31 cellular contexts compared by ENCODE assay signal in genomic region chr3:145959457-145960088, GRCh38.
A peak's percentile ranks its signal among the peaks of the same experiment; 100 is the strongest.
DNase-seq lines count a peak whose midpoint lies in the region; ATAC-seq, FAIRE-seq and TF ChIP-seq lines count a peak whose summit lies in the region.
"Had no signal": no experiment of that assay in that cellular context is flagged by ENCODE, and none has a peak within 500 bp of the region (broad histone marks: within the 10 kb centered on the region; RNA-seq: fewer than 3 reads in every experiment).

No MANE protein-coding gene starts in this region.

- TF ChIP-seq CTCF in SK-N-SH (IDR thresholded peaks at IDR 0.05), result no peak
- TF ChIP-seq CTCF in astrocyte (IDR thresholded peaks at IDR 0.05; ENCODE audit: insufficient read depth, low read depth, low read length), result no peak

- DNase-seq in SK-N-SH (no peak), astrocyte (ENCODE audit: low read depth) (peak; percentile 10), immature natural killer cell (no peak), superior temporal gyrus (ENCODE audit: extremely low spot score) (no peak)
- no peak for DNase-seq in stimulated activated CD4-positive, alpha-beta T cell treated with anti-CD3 and anti-CD28 coated beads, Interleukin-4, amount 100 ng/mL, for 4 hours
- DNase-seq: activated CD4-positive, alpha-beta memory T cell treated with anti-CD3 and anti-CD28 coated beads, Interleukin-2, amount 10 ng/mL, durations not matched to agents 7 days and 5 days; activated CD4-positive, CD25-positive, alpha-beta regulatory T cell treated with anti-CD3 and anti-CD28 coated beads, Interleukin-2, amount 50 U/mL, for 72 hours; activated CD8-positive, alpha-beta memory T cell treated with anti-CD3 and anti-CD28 coated beads, Interleukin-2, amount 50 U/mL, for 48 hours; caudate nucleus; endodermal cell; H9; left ventricle myocardium inferior; naive thymus-derived CD4-positive, alpha-beta T cell; NCI-H1105; NCI-H187 treated with DMSO at 0.1 percent for 48 hours; NCI-H524 treated with DMSO at 0.1 percent for 48 hours; RPMI8226; T-helper 17 cell had no signal

- no peak for TF ChIP-seq RAD21 in SK-N-SH (IDR thresholded peaks at IDR 0.05; ENCODE audit: low read length)

- H3K9me3 ChIP-seq in SK-N-SH (no peaks in the 10 kb centered on the region), astrocyte (ENCODE audit: insufficient read depth, low read depth, low read length) (no peaks in the 10 kb centered on the region)
- H3K9me3 ChIP-seq: esophagus muscularis mucosa, left ventricle myocardium inferior, vagina had no signal

- H2AFZ ChIP-seq in SK-N-SH (ENCODE audit: low read depth) (no peak overlapping the region), astrocyte (ENCODE audit: low read depth, low read length) (no peak overlapping the region)

- H3K27me3 Mint-ChIP-seq in astrocyte (ENCODE audit: low read depth, unreplicated experiment) (no peaks in the 10 kb centered on the region), immature natural killer cell (ENCODE audit: low read depth in 3 of 3) (no peaks in the 10 kb centered on the region)
- H3K27me3 Mint-ChIP-seq: activated CD4-positive, alpha-beta memory T cell treated with anti-CD3 and anti-CD28 coated beads, Interleukin-2, amount 10 ng/mL, durations not matched to agents 7 days and 5 days; activated naive CD4-positive, alpha-beta T cell treated with anti-CD3 and anti-CD28 coated beads, Interleukin-2, amount 50 U/mL, for 24 hours; activated T-helper 17 cell treated with anti-CD3 and anti-CD28 coated beads, Interleukin-2, amount 50 U/mL, for 72 hours; IgD-negative memory B cell; naive thymus-derived CD4-positive, alpha-beta T cell; stimulated activated naive CD8-positive, alpha-beta T cell treated with anti-CD3 and anti-CD28 coated beads, Interleukin-15, Interleukin-2, amounts not matched to agents 100 ng/mL and 50 ng/mL, for 24 hours; T-helper 17 cell had no signal

- CTCF ChIA-PET in SK-N-SH (lab: Yijun Ruan, JAX), result no interaction called here

- H3K9me2 ChIP-seq in SK-N-SH, result no peaks in the 10 kb centered on the region

- H3K4me3 ChIP-seq in SK-N-SH (ENCODE audit: low read depth in 2 of 2, low read length in 1 of 2), result no peak overlapping the region
- no peak overlapping the region for H3K4me3 ChIP-seq in astrocyte (ENCODE audit: insufficient read depth, low read depth, low read length)
- H3K4me3 ChIP-seq: esophagus muscularis mucosa, left ventricle myocardium inferior, SK-N-MC, vagina had no signal

- no peak overlapping the region for H3K4me3 Mint-ChIP-seq in astrocyte (ENCODE audit: unreplicated experiment)
- no peak overlapping the region for H3K4me3 Mint-ChIP-seq in immature natural killer cell
- H3K4me3 Mint-ChIP-seq: activated CD4-positive, alpha-beta memory T cell treated with anti-CD3 and anti-CD28 coated beads, Interleukin-2, amount 10 ng/mL, durations not matched to agents 7 days and 5 days; activated naive CD4-positive, alpha-beta T cell treated with anti-CD3 and anti-CD28 coated beads, Interleukin-2, amount 50 U/mL, for 24 hours; activated T-helper 17 cell treated with anti-CD3 and anti-CD28 coated beads, Interleukin-2, amount 50 U/mL, for 72 hours; endodermal cell; H9; IgD-negative memory B cell; mesothelial cell of epicardium; naive thymus-derived CD4-positive, alpha-beta T cell; stimulated activated naive CD8-positive, alpha-beta T cell treated with anti-CD3 and anti-CD28 coated beads, Interleukin-15, Interleukin-2, amounts not matched to agents 100 ng/mL and 50 ng/mL, for 24 hours; T-helper 17 cell had no signal

- peaks cover 7% of the 10 kb centered on the region for H3K4me1 Mint-ChIP-seq in astrocyte (ENCODE audit: low read depth, unreplicated experiment)
- H3K4me1 Mint-ChIP-seq in immature natural killer cell, result no peaks in the 10 kb centered on the region
- H3K4me1 Mint-ChIP-seq: activated CD4-positive, alpha-beta memory T cell treated with anti-CD3 and anti-CD28 coated beads, Interleukin-2, amount 10 ng/mL, durations not matched to agents 7 days and 5 days; activated naive CD4-positive, alpha-beta T cell treated with anti-CD3 and anti-CD28 coated beads, Interleukin-2, amount 50 U/mL, for 24 hours; activated T-helper 17 cell treated with anti-CD3 and anti-CD28 coated beads, Interleukin-2, amount 50 U/mL, for 72 hours; endodermal cell; H9; IgD-negative memory B cell; mesothelial cell of epicardium; naive thymus-derived CD4-positive, alpha-beta T cell; T-helper 17 cell had no signal

- no peaks in the 10 kb centered on the region for H3F3A ChIP-seq in SK-N-SH (replicated peaks; ENCODE audit: insufficient read depth)

- H3K9me3 Mint-ChIP-seq in astrocyte (ENCODE audit: unreplicated experiment) (no peaks in the 10 kb centered on the region), immature natural killer cell (peaks cover 0 to 21% (median 6%) of the 10 kb centered on the region in 6 donors)
- H3K9me3 Mint-ChIP-seq: activated CD4-positive, alpha-beta memory T cell treated with anti-CD3 and anti-CD28 coated beads, Interleukin-2, amount 10 ng/mL, durations not matched to agents 7 days and 5 days; activated naive CD4-positive, alpha-beta T cell treated with anti-CD3 and anti-CD28 coated beads, Interleukin-2, amount 50 U/mL, for 24 hours; activated T-helper 17 cell treated with anti-CD3 and anti-CD28 coated beads, Interleukin-2, amount 50 U/mL, for 72 hours; endodermal cell; H9; IgD-negative memory B cell; mesothelial cell of epicardium had no signal

- H3K4me1 ChIP-seq in SK-N-SH (ENCODE audit: control insufficient read depth in 1 of 2, insufficient read depth in 2 of 2, low read depth in 1 of 2, low read length in 1 of 2) (no peaks in the 10 kb centered on the region), astrocyte (ENCODE audit: insufficient read depth, low read length) (no peaks in the 10 kb centered on the region)
- H3K4me1 ChIP-seq: esophagus muscularis mucosa, left ventricle myocardium inferior, vagina had no signal

- H3K9ac ChIP-seq in SK-N-SH, result no peak overlapping the region
- H3K9ac ChIP-seq in astrocyte (ENCODE audit: low read length), result no peak overlapping the region

- 0 out of 2 replicates have a peak overlapping the region, but pooled peaks have one; percentile 9 for H3K4me2 ChIP-seq in SK-N-SH
- no peak overlapping the region for H3K4me2 ChIP-seq in astrocyte (ENCODE audit: low read length)

- no peaks in the 10 kb centered on the region for H3K36me3 ChIP-seq in SK-N-SH (replicated peaks in 1 of 2; ENCODE audit: control insufficient read depth in 1 of 2, insufficient read depth in 2 of 2, low read length in 1 of 2)
- no peaks in the 10 kb centered on the region for H3K36me3 ChIP-seq in astrocyte (ENCODE audit: insufficient read depth, low read length)
- H3K36me3 ChIP-seq: esophagus muscularis mucosa, left ventricle myocardium inferior, vagina had no signal

- H4K20me1 ChIP-seq in SK-N-SH (ENCODE audit: insufficient read depth) (no peaks in the 10 kb centered on the region), astrocyte (ENCODE audit: insufficient read depth, low read length) (no peaks in the 10 kb centered on the region)

- no peak for TF ChIP-seq EP300 in SK-N-SH (IDR thresholded peaks at IDR 0.05; ENCODE audit: borderline replicate concordance in 1 of 2, low read depth in 1 of 2, low read length in 1 of 2)

- POLR2A ChIA-PET in SK-N-SH (lab: Yijun Ruan, JAX), result no interaction called here

- H3K27ac Mint-ChIP-seq in astrocyte (ENCODE audit: unreplicated experiment), result no peak overlapping the region
- H3K27ac Mint-ChIP-seq in immature natural killer cell, result no peak overlapping the region
- H3K27ac Mint-ChIP-seq: activated CD4-positive, alpha-beta memory T cell treated with anti-CD3 and anti-CD28 coated beads, Interleukin-2, amount 10 ng/mL, durations not matched to agents 7 days and 5 days; activated naive CD4-positive, alpha-beta T cell treated with anti-CD3 and anti-CD28 coated beads, Interleukin-2, amount 50 U/mL, for 24 hours; activated T-helper 17 cell treated with anti-CD3 and anti-CD28 coated beads, Interleukin-2, amount 50 U/mL, for 72 hours; endodermal cell; H9; IgD-negative memory B cell; mesothelial cell of epicardium; naive thymus-derived CD4-positive, alpha-beta T cell; stimulated activated naive CD8-positive, alpha-beta T cell treated with anti-CD3 and anti-CD28 coated beads, Interleukin-15, Interleukin-2, amounts not matched to agents 100 ng/mL and 50 ng/mL, for 24 hours; T-helper 17 cell had no signal

- H3K27me3 ChIP-seq in SK-N-SH (ENCODE audit: insufficient read depth), result no peaks in the 10 kb centered on the region
- H3K27me3 ChIP-seq in astrocyte (ENCODE audit: insufficient read depth, low read length), result no peaks in the 10 kb centered on the region
- H3K27me3 ChIP-seq: esophagus muscularis mucosa, vagina had no signal

- ATAC-seq in SK-N-SH treated with all-trans-retinoic acid at 6 μM for 48 hours (no peak), HG02798 (IDR thresholded peaks at IDR 0.05; ENCODE audit: poor library complexity, unreplicated experiment) (peak; percentile 74), GM18498 (IDR thresholded peaks at IDR 0.05; ENCODE audit: unreplicated experiment) (no peak)
- ATAC-seq: activated T-helper 17 cell treated with anti-CD3 and anti-CD28 coated beads, Interleukin-2, amount 50 U/mL, for 72 hours; naive thymus-derived CD4-positive, alpha-beta T cell; T-helper 17 cell had no signal

- H3K79me2 ChIP-seq in SK-N-SH (ENCODE audit: insufficient read depth) (no peaks in the 10 kb centered on the region), astrocyte (ENCODE audit: insufficient read depth, low read length) (no peaks in the 10 kb centered on the region)

- H3K36me3 Mint-ChIP-seq in astrocyte (ENCODE audit: low read depth, unreplicated experiment) (no peaks in the 10 kb centered on the region), immature natural killer cell (no peaks in the 10 kb centered on the region)
- H3K36me3 Mint-ChIP-seq: activated naive CD4-positive, alpha-beta T cell treated with anti-CD3 and anti-CD28 coated beads, Interleukin-2, amount 50 U/mL, for 24 hours; IgD-negative memory B cell; mesothelial cell of epicardium; naive thymus-derived CD4-positive, alpha-beta T cell had no signal

- 2% methylated on average over 2 of the region's 2 CpGs for WGBS in SK-N-SH (ENCODE audit: low lambda C conversion rate)

- H3K27ac ChIP-seq in SK-N-SH (ENCODE audit: low read depth in 2 of 2, low read length in 1 of 2) (no peak overlapping the region), astrocyte (ENCODE audit: low read depth, low read length) (no peak overlapping the region)
- H3K27ac ChIP-seq: 22Rv1, esophagus muscularis mucosa, left ventricle myocardium inferior, SK-N-MC, vagina had no signal

- FAIRE-seq in astrocyte (lab: Jason Lieb, UNC), result no peak
- FAIRE-seq: islet of Langerhans had no signal

TF ChIP-seq in SK-N-SH, 30 proteins besides CTCF, POLR2A, EP300 and RAD21 (continues in another document):
- no peak for TF ChIP-seq SIN3A (IDR thresholded peaks at IDR 0.05; ENCODE audit: borderline replicate concordance, low read depth, low read length)
- no peak for TF ChIP-seq NFIC (IDR thresholded peaks at IDR 0.05; ENCODE audit: borderline replicate concordance)
- TF ChIP-seq TAF1 (IDR thresholded peaks at IDR 0.05; ENCODE audit: borderline replicate concordance, low read depth, low read length), result no peak
